ENCODE assay signal across 1 cellular context in the genomic region with DNA sequence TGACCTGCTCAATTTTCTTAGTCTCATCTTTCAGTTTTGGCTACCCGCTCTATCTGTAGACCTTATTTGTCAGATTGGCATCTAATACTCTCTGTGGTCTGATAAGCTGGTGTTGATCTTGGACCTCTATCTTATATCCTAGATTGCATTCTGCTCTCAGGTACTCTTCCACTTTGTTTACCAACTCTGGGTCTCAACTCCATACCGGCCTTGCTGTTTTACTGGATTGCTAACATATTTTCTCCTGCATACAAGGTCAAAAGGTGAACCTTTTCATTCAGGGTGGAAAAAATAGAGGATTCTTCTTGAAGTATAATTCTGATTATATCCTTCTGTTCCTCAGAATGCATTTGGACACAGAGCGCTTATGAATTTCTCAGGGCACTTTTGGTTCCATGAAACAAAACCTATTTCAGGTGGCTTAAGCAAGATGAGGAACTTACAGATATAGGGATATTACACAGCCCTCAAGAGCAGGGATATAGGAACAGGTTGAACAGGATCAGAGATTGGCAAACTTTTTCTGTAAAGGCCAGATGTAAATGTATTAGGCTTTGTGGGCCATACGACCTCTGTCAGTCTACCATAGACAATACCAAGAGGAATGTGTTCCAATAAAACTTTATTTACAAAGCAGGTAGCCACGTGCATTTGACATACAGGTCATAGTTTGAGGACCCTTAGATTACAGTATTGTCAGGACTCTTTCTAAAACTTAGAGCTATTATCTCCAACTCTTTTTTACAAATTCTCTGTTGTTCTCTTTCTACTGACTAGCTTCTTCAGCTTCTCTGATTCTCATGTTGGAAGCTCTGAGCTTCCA.
A peak's percentile ranks its signal among the peaks of the same experiment; 100 is the strongest.
TF ChIP-seq lines count a peak whose summit lies in the region.

No MANE protein-coding gene starts in this region.

TF ChIP-seq in K562, 482 proteins besides CTCF, POLR2A, EP300 and RAD21:
- TF ChIP-seq NEUROD1 (IDR thresholded peaks at IDR 0.05; ENCODE audit: borderline replicate concordance, low read depth, low read length, partially characterized antibody): no peak
- TF ChIP-seq, protein P1, sequence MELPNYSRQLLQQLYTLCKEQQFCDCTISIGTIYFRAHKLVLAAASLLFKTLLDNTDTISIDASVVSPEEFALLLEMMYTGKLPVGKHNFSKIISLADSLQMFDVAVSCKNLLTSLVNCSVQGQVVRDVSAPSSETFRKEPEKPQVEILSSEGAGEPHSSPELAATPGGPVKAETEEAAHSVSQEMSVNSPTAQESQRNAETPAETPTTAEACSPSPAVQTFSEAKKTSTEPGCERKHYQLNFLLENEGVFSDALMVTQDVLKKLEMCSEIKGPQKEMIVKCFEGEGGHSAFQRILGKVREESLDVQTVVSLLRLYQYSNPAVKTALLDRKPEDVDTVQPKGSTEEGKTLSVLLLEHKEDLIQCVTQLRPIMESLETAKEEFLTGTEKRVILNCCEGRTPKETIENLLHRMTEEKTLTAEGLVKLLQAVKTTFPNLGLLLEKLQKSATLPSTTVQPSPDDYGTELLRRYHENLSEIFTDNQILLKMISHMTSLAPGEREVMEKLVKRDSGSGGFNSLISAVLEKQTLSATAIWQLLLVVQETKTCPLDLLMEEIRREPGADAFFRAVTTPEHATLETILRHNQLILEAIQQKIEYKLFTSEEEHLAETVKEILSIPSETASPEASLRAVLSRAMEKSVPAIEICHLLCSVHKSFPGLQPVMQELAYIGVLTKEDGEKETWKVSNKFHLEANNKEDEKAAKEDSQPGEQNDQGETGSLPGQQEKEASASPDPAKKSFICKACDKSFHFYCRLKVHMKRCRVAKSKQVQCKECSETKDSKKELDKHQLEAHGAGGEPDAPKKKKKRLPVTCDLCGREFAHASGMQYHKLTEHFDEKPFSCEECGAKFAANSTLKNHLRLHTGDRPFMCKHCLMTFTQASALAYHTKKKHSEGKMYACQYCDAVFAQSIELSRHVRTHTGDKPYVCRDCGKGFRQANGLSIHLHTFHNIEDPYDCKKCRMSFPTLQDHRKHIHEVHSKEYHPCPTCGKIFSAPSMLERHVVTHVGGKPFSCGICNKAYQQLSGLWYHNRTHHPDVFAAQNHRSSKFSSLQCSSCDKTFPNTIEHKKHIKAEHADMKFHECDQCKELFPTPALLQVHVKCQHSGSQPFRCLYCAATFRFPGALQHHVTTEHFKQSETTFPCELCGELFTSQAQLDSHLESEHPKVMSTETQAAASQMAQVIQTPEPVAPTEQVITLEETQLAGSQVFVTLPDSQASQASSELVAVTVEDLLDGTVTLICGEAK (IDR thresholded peaks at IDR 0.05): peak; percentile 95
- TF ChIP-seq, protein P1 (CRISPR knock-in tag; IDR thresholded peaks at IDR 0.05): peak; percentile 83
